1 cellular context compared by ENCODE assay signal in the genomic region with DNA sequence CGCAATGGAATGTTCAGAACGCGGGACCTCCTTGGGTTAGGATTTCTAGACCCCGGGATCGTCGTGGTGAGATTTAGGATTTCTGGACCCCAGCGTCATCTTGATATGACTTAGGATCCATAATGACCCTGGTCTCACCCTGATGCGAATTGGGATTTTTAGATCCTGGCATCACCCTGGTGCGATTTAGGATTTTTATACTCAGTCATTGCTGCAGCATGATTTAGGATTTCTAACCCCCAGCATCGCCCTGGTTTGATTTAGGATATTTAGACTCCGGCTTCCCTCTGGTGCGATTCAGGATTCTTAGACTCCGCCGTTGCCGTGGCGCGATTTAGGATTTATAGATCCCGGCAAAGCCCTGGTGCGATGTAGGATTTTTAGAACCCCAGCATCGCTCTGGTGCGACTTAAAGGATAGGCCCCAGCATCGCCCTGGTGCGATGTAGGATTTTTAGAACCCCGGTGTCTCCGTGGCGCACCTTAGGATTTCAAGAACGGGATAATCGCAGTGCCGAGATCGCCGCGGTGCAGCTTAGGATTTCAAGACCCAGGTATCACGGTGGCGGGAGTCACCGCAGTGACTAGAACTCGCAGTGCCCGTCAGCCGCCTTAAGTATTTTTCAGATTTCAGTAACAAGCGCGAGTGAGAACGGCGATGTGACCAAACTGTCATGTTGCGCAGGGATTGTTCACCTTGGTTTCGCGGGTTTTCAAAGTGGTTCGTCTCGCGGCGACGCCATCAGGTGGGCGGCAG.
TF ChIP-seq lines count a peak whose summit lies in the region.

No MANE protein-coding gene starts in this region.

TF ChIP-seq in HEK293, 187 proteins besides CTCF, POLR2A, EP300 and RAD21 (continued from another document):
- TF ChIP-seq, protein P1, sequence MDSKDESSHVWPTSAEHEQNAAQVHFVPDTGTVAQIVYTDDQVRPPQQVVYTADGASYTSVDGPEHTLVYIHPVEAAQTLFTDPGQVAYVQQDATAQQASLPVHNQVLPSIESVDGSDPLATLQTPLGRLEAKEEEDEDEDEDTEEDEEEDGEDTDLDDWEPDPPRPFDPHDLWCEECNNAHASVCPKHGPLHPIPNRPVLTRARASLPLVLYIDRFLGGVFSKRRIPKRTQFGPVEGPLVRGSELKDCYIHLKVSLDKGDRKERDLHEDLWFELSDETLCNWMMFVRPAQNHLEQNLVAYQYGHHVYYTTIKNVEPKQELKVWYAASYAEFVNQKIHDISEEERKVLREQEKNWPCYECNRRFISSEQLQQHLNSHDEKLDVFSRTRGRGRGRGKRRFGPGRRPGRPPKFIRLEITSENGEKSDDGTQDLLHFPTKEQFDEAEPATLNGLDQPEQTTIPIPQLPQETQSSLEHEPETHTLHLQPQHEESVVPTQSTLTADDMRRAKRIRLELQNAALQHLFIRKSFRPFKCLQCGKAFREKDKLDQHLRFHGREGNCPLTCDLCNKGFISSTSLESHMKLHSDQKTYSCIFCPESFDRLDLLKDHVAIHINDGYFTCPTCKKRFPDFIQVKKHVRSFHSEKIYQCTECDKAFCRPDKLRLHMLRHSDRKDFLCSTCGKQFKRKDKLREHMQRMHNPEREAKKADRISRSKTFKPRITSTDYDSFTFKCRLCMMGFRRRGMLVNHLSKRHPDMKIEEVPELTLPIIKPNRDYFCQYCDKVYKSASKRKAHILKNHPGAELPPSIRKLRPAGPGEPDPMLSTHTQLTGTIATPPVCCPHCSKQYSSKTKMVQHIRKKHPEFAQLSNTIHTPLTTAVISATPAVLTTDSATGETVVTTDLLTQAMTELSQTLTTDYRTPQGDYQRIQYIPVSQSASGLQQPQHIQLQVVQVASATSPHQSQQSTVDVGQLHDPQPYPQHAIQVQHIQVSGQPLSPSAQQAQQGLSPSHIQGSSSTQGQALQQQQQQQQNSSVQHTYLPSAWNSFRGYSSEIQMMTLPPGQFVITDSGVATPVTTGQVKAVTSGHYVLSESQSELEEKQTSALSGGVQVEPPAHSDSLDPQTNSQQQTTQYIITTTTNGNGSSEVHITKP (tag by site-specific recombination; IDR thresholded peaks at IDR 0.05), result peak; percentile 31; the same call in 1 of the 2 replicates
- TF ChIP-seq ZNF335 (tag by site-specific recombination; conservative IDR thresholded peaks at IDR 0.05), result peak; percentile 63; the same call in 1 of the 2 replicates
- no peak for TF ChIP-seq ZNF621 (tag by site-specific recombination; IDR thresholded peaks at IDR 0.05)
- no peak for TF ChIP-seq SCRT1 (tag by site-specific recombination; IDR thresholded peaks at IDR 0.05; ENCODE audit: borderline replicate concordance)
